ENCODE assay signal across 8 cellular contexts in the genomic region with DNA sequence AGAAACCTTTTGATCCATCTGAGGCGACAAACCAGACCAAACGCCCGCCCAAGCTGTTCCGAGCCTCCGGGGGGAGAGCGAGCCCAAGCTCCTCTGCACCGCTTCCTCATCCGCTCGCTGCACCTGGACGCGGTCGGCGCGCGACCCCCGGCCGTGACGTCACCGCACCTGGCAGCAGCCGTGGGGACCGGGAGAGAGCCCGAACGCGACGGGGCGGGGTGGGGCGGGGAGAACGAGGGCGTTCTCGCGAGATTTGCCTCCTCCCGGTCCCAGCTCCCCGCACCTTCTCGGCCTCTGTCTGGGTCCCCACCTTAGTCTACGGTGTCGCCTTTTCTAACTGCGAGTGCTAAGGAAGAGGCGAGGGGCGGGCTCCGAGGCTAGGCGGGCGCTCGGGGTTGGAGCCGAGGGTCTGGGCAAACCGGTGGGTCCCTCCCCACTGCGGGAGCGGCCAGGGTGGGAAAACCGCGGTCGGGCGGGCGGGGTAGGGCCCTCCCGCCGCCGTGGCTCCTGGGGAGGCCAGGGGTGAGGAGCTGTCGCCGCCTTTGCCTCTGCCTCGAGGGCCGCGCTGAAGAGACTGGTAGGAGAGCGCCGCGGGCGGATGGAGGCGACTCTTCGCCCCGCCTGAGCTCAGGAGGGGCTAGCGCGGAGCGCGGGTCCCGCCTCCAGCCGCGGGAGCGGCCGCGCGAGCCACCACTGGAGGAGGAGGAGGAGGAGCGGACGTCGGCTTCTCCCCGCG.
DNase-seq lines count a peak whose midpoint lies in the region; ATAC-seq lines count a peak whose summit lies in the region.

Gene CD2AP (plus strand): TSS at position 293 of the 736 bp plus-strand sequence. CDS start 456 bp downstream, outside the sequence.

- DNase-seq in AG20443 (ENCODE audit: low spot score): peak; percentile 94
- DNase-seq in NCI-H345 (lab: John Stamatoyannopoulos, UW): peak; percentile 91
- peak; percentile 68 for DNase-seq in activated CD4-positive, CD25-positive, alpha-beta regulatory T cell treated with anti-CD3 and anti-CD28 coated beads, Interleukin-2, amount 50 U/mL, for 16 hours (ENCODE audit: low read depth, low spot score)
- DNase-seq in central memory CD4-positive, alpha-beta T cell: peak; percentile 92
- DNase-seq in inferior parietal cortex (ENCODE audit: extremely low spot score): peak; percentile 79
- peak; percentile 88 for DNase-seq in stimulated activated CD4-positive, alpha-beta T cell treated with anti-CD3 and anti-CD28 coated beads, Interleukin-12 subunit alpha, Interleukin-12 subunit beta, amount 100 ng/mL, for 4 hours

- ATAC-seq in GM19025 (IDR thresholded peaks at IDR 0.05; ENCODE audit: low read depth, unreplicated experiment) (peak; percentile 78), HG03280 (IDR thresholded peaks at IDR 0.05; ENCODE audit: unreplicated experiment) (peak; percentile 85)

Comparison
In these comparisons a context has a peak if more than half of its experiments do, and no peak if none do; other contexts are left out.
1. Peak in every context shown above with its lines: DNase-seq and ATAC-seq.